Comparison of ENCODE assay signal across 8 cellular contexts in the genomic region with DNA sequence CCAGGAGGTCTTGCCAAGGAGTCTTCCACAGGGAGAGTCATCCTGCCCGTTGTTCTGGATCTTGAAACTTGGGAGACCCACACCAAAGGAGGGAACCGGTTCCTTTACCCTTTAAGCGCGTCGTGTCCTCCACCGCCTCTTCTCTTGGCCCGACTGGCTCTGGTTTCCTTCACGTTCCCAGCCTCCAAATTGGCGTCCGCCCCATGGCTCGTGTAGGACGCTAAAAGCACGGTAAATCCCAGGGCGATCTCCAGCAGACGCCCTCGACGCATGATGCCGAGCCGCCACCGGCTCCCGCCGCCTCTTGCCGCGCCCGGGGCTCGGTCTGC. TPM values are rescaled to one million over a fixed set of nuclear protein-coding genes. Genes with fewer than 3 reads are reported as not detected.
DNase-seq lines count a peak whose midpoint lies in the region; ATAC-seq and TF ChIP-seq lines count a peak whose summit lies in the region.

No MANE protein-coding gene starts in this region.

- peak overlapping the region; percentile 71 for H4K8ac ChIP-seq in mesenchymal stem cell (ENCODE audit: low read length)

- no peaks in the 10 kb centered on the region for H3K9me3 ChIP-seq in mesenchymal stem cell (ENCODE audit: control insufficient read depth, low read length)

- H3K79me1 ChIP-seq in mesenchymal stem cell (replicated peaks; ENCODE audit: low read length, poor library complexity, severe bottlenecking) = peaks cover 2% of the 10 kb centered on the region

- TF ChIP-seq CTCF in chondrocyte (IDR thresholded peaks at IDR 0.05) = no peak

- H3K27me3 Mint-ChIP-seq in chondrocyte (ENCODE audit: low read depth) = no peaks in the 10 kb centered on the region

- peaks cover 47% of the 10 kb centered on the region for H3K4me1 Mint-ChIP-seq in chondrocyte (ENCODE audit: low read depth)

- peak overlapping the region; percentile 93 for H2BK120ac ChIP-seq in mesenchymal stem cell (ENCODE audit: low read depth, low read length)

- no peak overlapping the region for H2AFZ ChIP-seq in mesenchymal stem cell (ENCODE audit: low read depth, low read length)

- H3K4me3 Mint-ChIP-seq in chondrocyte (ENCODE audit: unreplicated experiment) = peak overlapping the region; percentile 94

- 2% methylated on average over 26 of the region's 26 CpGs for WGBS in mesenchymal stem cell

- peak; percentile 20 for ATAC-seq in GM18502 (IDR thresholded peaks at IDR 0.05; ENCODE audit: poor library complexity, unreplicated experiment)
- ATAC-seq in HG03280 (IDR thresholded peaks at IDR 0.05; ENCODE audit: unreplicated experiment) = peak; percentile 17

- peak overlapping the region in 1 of 2 experiments; percentile 42 for H2BK12ac ChIP-seq in mesenchymal stem cell (ENCODE audit: low read length in 2 of 2)

- peaks cover 6% of the 10 kb centered on the region for H3K4me1 ChIP-seq in mesenchymal stem cell (ENCODE audit: control insufficient read depth, insufficient read depth, low read depth, low read length)

- DNase-seq in chondrocyte (ENCODE audit: low spot score) (no peak), mesenchymal stem cell (peak; percentile 51), NCI-H510A (lab: John Stamatoyannopoulos, UW) (no peak), inferior parietal cortex (ENCODE audit: extremely low spot score) (no peak)
- no peak for DNase-seq in stimulated activated CD4-positive, alpha-beta T cell treated with anti-CD3 and anti-CD28 coated beads, Interleukin-12 subunit alpha, Interleukin-12 subunit beta, amount 100 ng/mL, for 4 hours
- DNase-seq in effector CD8-positive, alpha-beta T cell (lab: John Stamatoyannopoulos, UW) = no peak

- H3K9ac ChIP-seq in mesenchymal stem cell (ENCODE audit: low read length) = peak overlapping the region; percentile 97

- H3K4ac ChIP-seq in mesenchymal stem cell (ENCODE audit: low read depth in 1 of 2, low read length in 2 of 2) = peak overlapping the region; percentile 1 to 57

- peak overlapping the region; percentile 66 for H2BK5ac ChIP-seq in mesenchymal stem cell (ENCODE audit: low read depth, low read length, poor library complexity, severe bottlenecking)

- H3K4me3 ChIP-seq in mesenchymal stem cell (ENCODE audit: insufficient read depth in 1 of 2, low read depth in 1 of 2, low read length in 2 of 2) = peak overlapping the region; percentile 92 to 98

- H2AK5ac ChIP-seq in mesenchymal stem cell (ENCODE audit: low read length, severe bottlenecking) = no peak overlapping the region

- H2BK15ac ChIP-seq in mesenchymal stem cell (ENCODE audit: low read depth, poor library complexity, severe bottlenecking) = peak overlapping the region; percentile 67

- H3K27me3 ChIP-seq in mesenchymal stem cell (ENCODE audit: control insufficient read depth in 1 of 2, insufficient read depth in 1 of 2, low read length in 2 of 2) = no peaks in the 10 kb centered on the region

- no peaks in the 10 kb centered on the region for H3K9me3 Mint-ChIP-seq in chondrocyte (ENCODE audit: low read depth)

- peak overlapping the region; percentile 74 for H3K4me2 ChIP-seq in mesenchymal stem cell (ENCODE audit: low read length, poor library complexity, severe bottlenecking)

- H3K14ac ChIP-seq in mesenchymal stem cell (ENCODE audit: low read length in 2 of 2) = peak overlapping the region in 1 of 2 experiments; percentile 45

- H3K27ac Mint-ChIP-seq in chondrocyte (ENCODE audit: unreplicated experiment) = peak overlapping the region; percentile 93

- peak overlapping the region; percentile 52 for H4K91ac ChIP-seq in mesenchymal stem cell (ENCODE audit: low read length)

- peaks cover 3 to 35% of the 10 kb centered on the region in 2 experiments for H3K36me3 ChIP-seq in mesenchymal stem cell (ENCODE audit: control insufficient read depth in 1 of 2, insufficient read depth in 2 of 2, low read depth in 1 of 2, low read length in 2 of 2)

- H3K36me3 Mint-ChIP-seq in chondrocyte (ENCODE audit: low read depth) = peaks cover 26% of the 10 kb centered on the region

- H3K18ac ChIP-seq in mesenchymal stem cell (ENCODE audit: low read depth in 1 of 2, low read length in 2 of 2) = peak overlapping the region; percentile 94 to 99

- peak overlapping the region; percentile 69 for H3K27ac ChIP-seq in mesenchymal stem cell (ENCODE audit: low read length, poor library complexity, severe bottlenecking)

- peak overlapping the region in 1 of 2 experiments; percentile 40 for H3K23ac ChIP-seq in mesenchymal stem cell (ENCODE audit: low read length in 2 of 2)

RNA-seq across cellular contexts. Expression of a gene that starts 1.0 kb away (rescaled TPM):
- 1,183 to 1,794 TPM (median 1,190 TPM) in 3 replicates for total RNA-seq in chondrocyte
- polyA plus RNA-seq in mesenchymal stem cell (2013, experiment 1 of 2) = 170 TPM
- polyA plus RNA-seq in mesenchymal stem cell (2013, experiment 2 of 2) = 151 TPM
